18 cellular contexts compared by ENCODE assay signal in the genomic region with DNA sequence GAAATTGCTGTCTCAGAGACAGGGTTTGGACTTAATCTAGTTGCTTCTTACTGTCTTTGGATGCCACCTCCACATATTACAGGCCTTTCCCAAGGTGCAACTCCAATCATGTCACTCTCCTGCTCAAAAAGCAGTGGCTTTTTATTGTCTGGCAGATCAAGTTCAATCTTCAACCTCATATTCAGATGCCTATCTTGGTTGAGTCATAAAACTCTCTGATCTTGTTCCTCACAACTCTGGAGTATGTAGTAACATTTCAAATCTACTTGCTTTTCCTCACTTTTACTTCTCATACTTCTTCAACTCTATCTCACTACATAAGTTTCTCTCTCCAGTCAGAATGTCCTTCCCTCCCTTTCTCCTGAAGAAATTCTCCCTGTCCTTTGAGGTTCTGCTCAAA.
DNase-seq lines count a peak whose midpoint lies in the region; ATAC-seq, FAIRE-seq and TF ChIP-seq lines count a peak whose summit lies in the region.
"Had no signal": no experiment of that assay in that cellular context is flagged by ENCODE, and none has a peak within 500 bp of the region (broad histone marks: within the 10 kb centered on the region; RNA-seq: fewer than 3 reads in every experiment).

No MANE protein-coding gene starts in this region.

- CTCF ChIA-PET in activated naive CD4-positive, alpha-beta T cell treated with anti-CD3 and anti-CD28 coated beads for 36 hours (lab: Charles Lee), result no interaction called here

- H3K27me3 ChIP-seq in body of pancreas, result no peaks in the 10 kb centered on the region

- no peak overlapping the region for H3K4me3 Mint-ChIP-seq in activated naive CD4-positive, alpha-beta T cell treated with anti-CD3 and anti-CD28 coated beads for 36 hours
- H3K4me3 Mint-ChIP-seq in T-helper 2 cell treated with Interferon-gamma antibody and Interleukin-4, amounts not matched to agents 5 μg/mL and 100 μg/mL, for 36 hours, result no peak overlapping the region
- H3K4me3 Mint-ChIP-seq: CD4-positive, alpha-beta memory T cell; GM23338 had no signal

- no peak overlapping the region for H3K4me3 ChIP-seq in body of pancreas
- H3K4me3 ChIP-seq: GM23338 had no signal

- H3K27ac Mint-ChIP-seq in activated naive CD4-positive, alpha-beta T cell treated with anti-CD3 and anti-CD28 coated beads for 36 hours, result peak overlapping the region; percentile 38
- peak overlapping the region; percentile 7 for H3K27ac Mint-ChIP-seq in T-helper 2 cell treated with Interferon-gamma antibody and Interleukin-4, amounts not matched to agents 5 μg/mL and 100 μg/mL, for 36 hours
- H3K27ac Mint-ChIP-seq: GM23338 had no signal

- peaks cover 3% of the 10 kb centered on the region for H3K9me3 Mint-ChIP-seq in activated naive CD4-positive, alpha-beta T cell treated with anti-CD3 and anti-CD28 coated beads for 36 hours
- peaks cover 12% of the 10 kb centered on the region for H3K9me3 Mint-ChIP-seq in T-helper 2 cell treated with Interferon-gamma antibody and Interleukin-4, amounts not matched to agents 5 μg/mL and 100 μg/mL, for 36 hours

- peak; percentile 24 for FAIRE-seq in GM12892 (lab: Jason Lieb, UNC)
- FAIRE-seq: A204.1, H54 had no signal

- peaks cover 3% of the 10 kb centered on the region for H3K36me3 Mint-ChIP-seq in activated naive CD4-positive, alpha-beta T cell treated with anti-CD3 and anti-CD28 coated beads for 36 hours (ENCODE audit: low read depth)
- H3K36me3 Mint-ChIP-seq in T-helper 2 cell treated with Interferon-gamma antibody and Interleukin-4, amounts not matched to agents 5 μg/mL and 100 μg/mL, for 36 hours (ENCODE audit: low read depth), result peaks cover 4% of the 10 kb centered on the region

- peaks cover 43% of the 10 kb centered on the region for H3K4me1 Mint-ChIP-seq in activated naive CD4-positive, alpha-beta T cell treated with anti-CD3 and anti-CD28 coated beads for 36 hours (ENCODE audit: low read depth)
- H3K4me1 Mint-ChIP-seq in T-helper 2 cell treated with Interferon-gamma antibody and Interleukin-4, amounts not matched to agents 5 μg/mL and 100 μg/mL, for 36 hours (ENCODE audit: low read depth), result peaks cover 19% of the 10 kb centered on the region

- intact Hi-C loops in activated naive CD4-positive, alpha-beta T cell treated with anti-CD3 and anti-CD28 coated beads for 36 hours (cut with micrococcal nuclease), result no loop called here
- intact Hi-C loops in body of pancreas (cut with DNase I), result no loop called here

- TF ChIP-seq CTCF in body of pancreas (IDR thresholded peaks at IDR 0.05), result no peak

- TF ChIP-seq POLR2A in GM12892 (IDR thresholded peaks at IDR 0.05; ENCODE audit: low read depth, low read length) (no peak), body of pancreas (IDR thresholded peaks at IDR 0.05) (no peak)

- DNase-seq in activated naive CD4-positive, alpha-beta T cell treated with anti-CD3 and anti-CD28 coated beads for 36 hours, result no peak
- no peak for DNase-seq in activated naive CD4-positive, alpha-beta T cell treated with anti-CD3 and anti-CD28 coated beads, Interleukin-2, amount 50 U/mL, for 16 hours
- DNase-seq in GM12892 (ENCODE audit: insufficient read length) (no peak), body of pancreas (no peak), NCI-H1930 (lab: John Stamatoyannopoulos, UW) (no peak)
- no peak for DNase-seq in T-helper 2 cell treated with Interferon-gamma antibody and Interleukin-4, amounts not matched to agents 5 μg/mL and 100 μg/mL, for 36 hours (ENCODE audit: low spot score)
- DNase-seq: AML-193; CD4-positive, alpha-beta memory T cell; DMS153; DMS79; GDM1; HCEC 1CT had no signal

- H3K36me3 ChIP-seq in body of pancreas (replicated peaks in 1 of 2; ENCODE audit: insufficient read depth in 1 of 2, low read depth in 2 of 2), result no peaks in the 10 kb centered on the region

- ATAC-seq in HG02588 (IDR thresholded peaks at IDR 0.05; ENCODE audit: unreplicated experiment) (no peak), body of pancreas (no peak)
- ATAC-seq: GM23338 had no signal

- no peak overlapping the region for H3K27ac ChIP-seq in body of pancreas
- H3K27ac ChIP-seq: C4-2B, HL-60 had no signal

- no peaks in the 10 kb centered on the region for H3K9me3 ChIP-seq in body of pancreas

- no peaks in the 10 kb centered on the region for H3K4me1 ChIP-seq in body of pancreas

- H3K27me3 Mint-ChIP-seq in activated naive CD4-positive, alpha-beta T cell treated with anti-CD3 and anti-CD28 coated beads for 36 hours (ENCODE audit: low read depth), result no peaks in the 10 kb centered on the region
- no peaks in the 10 kb centered on the region for H3K27me3 Mint-ChIP-seq in T-helper 2 cell treated with Interferon-gamma antibody and Interleukin-4, amounts not matched to agents 5 μg/mL and 100 μg/mL, for 36 hours (ENCODE audit: low read depth)
- H3K27me3 Mint-ChIP-seq: CD4-positive, alpha-beta memory T cell had no signal
